In the genomic region with DNA sequence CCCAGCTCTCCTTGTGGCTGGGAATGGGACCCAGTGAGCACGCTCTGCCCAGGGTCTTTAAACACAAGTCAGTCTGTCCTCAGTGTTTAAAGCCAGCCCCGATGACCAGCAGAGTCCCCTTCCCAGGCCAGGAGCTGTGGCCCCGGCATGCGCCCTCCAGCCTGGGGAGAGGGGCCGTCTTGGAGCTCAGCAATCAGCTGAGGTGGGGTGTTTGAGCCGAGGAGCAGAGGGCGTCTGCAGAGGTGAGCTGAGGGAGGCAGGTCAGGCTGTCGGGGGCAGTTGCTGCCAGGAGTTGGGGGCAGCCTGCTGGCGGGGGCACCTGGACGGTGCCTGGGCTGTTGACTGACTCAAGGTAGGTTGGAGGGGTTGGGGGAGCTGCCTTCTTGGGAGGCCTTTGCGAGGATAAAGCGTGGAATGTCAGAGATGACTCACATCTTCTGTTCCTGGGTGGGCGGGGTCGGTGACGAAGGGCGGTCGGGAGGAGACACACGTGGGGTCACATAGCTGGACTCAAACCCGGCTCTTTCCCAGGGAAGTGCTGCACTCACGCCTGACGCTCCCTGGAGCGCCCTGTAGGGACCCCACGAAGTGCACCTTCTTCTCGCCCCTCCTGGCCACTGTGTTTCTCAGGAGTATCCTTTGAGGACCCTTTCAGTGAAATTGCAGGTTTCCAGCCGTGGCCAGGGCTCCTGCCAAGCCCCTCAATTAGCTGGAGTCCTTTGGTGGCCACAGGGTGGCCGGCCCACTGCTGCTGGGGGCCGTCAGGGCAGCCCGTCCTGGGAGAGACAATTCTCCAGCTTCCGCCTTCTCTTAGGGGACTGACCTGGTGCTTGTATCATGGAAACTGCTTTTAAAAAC, we compare ENCODE assay signal across 11 cellular contexts.
A peak's percentile ranks its signal among the peaks of the same experiment; 100 is the strongest.
DNase-seq lines count a peak whose midpoint lies in the region; ATAC-seq and TF ChIP-seq lines count a peak whose summit lies in the region.
"Had no signal": no experiment of that assay in that cellular context is flagged by ENCODE, and none has a peak within 500 bp of the region (broad histone marks: within the 10 kb centered on the region; RNA-seq: fewer than 3 reads in every experiment).

No MANE protein-coding gene starts in this region.

- H3K36me3 ChIP-seq in BLaER1, result no peaks in the 10 kb centered on the region

- CTCF ChIA-PET in T-cell (lab: Charles Lee), result no interaction called here

- H3K4me1 Mint-ChIP-seq in chondrocyte (ENCODE audit: low read depth), result peaks cover 21% of the 10 kb centered on the region
- H3K4me1 Mint-ChIP-seq in T-cell, result peaks cover 0 to 5% (median 3%) of the 10 kb centered on the region in 3 donors

- H3K27me3 Mint-ChIP-seq in chondrocyte (ENCODE audit: low read depth) (no peaks in the 10 kb centered on the region), T-cell (peaks cover 4 to 5% of the 10 kb centered on the region in 2 donors)

- peaks cover 66% of the 10 kb centered on the region for H3K4me1 ChIP-seq in BLaER1

- H3K4me3 Mint-ChIP-seq in chondrocyte (ENCODE audit: unreplicated experiment), result no peak overlapping the region
- no peak overlapping the region for H3K4me3 Mint-ChIP-seq in T-cell

- no peak for TF ChIP-seq CTCF in chondrocyte (IDR thresholded peaks at IDR 0.05)

- H3K9ac ChIP-seq in BLaER1, result no peak overlapping the region

- H3K36me3 Mint-ChIP-seq in chondrocyte (ENCODE audit: low read depth) (no peaks in the 10 kb centered on the region), T-cell (no peaks in the 10 kb centered on the region)

- no peak for TF ChIP-seq RAD21 in Ishikawa (IDR thresholded peaks at IDR 0.05; ENCODE audit: low read depth)

- H3K4me3 ChIP-seq in BLaER1, result no peak overlapping the region

- H3K9me3 ChIP-seq in BLaER1, result no peaks in the 10 kb centered on the region

- H3K27ac Mint-ChIP-seq in chondrocyte (ENCODE audit: unreplicated experiment) (peak overlapping the region; percentile 36), T-cell (no peak overlapping the region)

- H3K27ac ChIP-seq in BLaER1, result no peak overlapping the region

- H3K27me3 ChIP-seq in BLaER1, result no peaks in the 10 kb centered on the region

- peak overlapping the region; percentile 84 for H3K4me2 ChIP-seq in BLaER1

- POLR2A ChIA-PET in T-cell (lab: Charles Lee), result no interaction called here

- H3K9me3 Mint-ChIP-seq in chondrocyte (ENCODE audit: low read depth) (no peaks in the 10 kb centered on the region), T-cell (no peaks in the 10 kb centered on the region)

- TF ChIP-seq EP300 in Ishikawa (IDR thresholded peaks at IDR 0.05; ENCODE audit: borderline replicate concordance), result no peak

- ATAC-seq in GM18858 (IDR thresholded peaks at IDR 0.05; ENCODE audit: unreplicated experiment) (no peak), GM19023 (IDR thresholded peaks at IDR 0.05; ENCODE audit: unreplicated experiment) (no peak), HG03378 (IDR thresholded peaks at IDR 0.05; ENCODE audit: unreplicated experiment) (no peak), T-cell (replicated peaks in 1 of 4) (no peak)

- DNase-seq in chondrocyte (ENCODE audit: low spot score) (no peak), myocyte (ENCODE audit: low read depth) (peak; percentile 72), T-cell (no peak)
- DNase-seq: activated CD8-positive, alpha-beta memory T cell treated with anti-CD3 and anti-CD28 coated beads for 24 hours; cerebellar nuclear complex; DMS79 treated with DMSO at 0.1 percent for 48 hours had no signal

- H4K20me1 ChIP-seq in BLaER1, result no peaks in the 10 kb centered on the region

TF ChIP-seq in Ishikawa, 13 proteins besides CTCF, POLR2A, EP300 and RAD21:
- TF ChIP-seq ZBTB7A (IDR thresholded peaks at IDR 0.05; ENCODE audit: low read depth) (no peak), EGR1 (IDR thresholded peaks at IDR 0.05) (no peak), CREB1 (IDR thresholded peaks at IDR 0.05; ENCODE audit: low read depth) (no peak), TAF1 (IDR thresholded peaks at IDR 0.05; ENCODE audit: low read depth) (no peak), TCF12 (IDR thresholded peaks at IDR 0.05; ENCODE audit: low read depth) (no peak), YY1 (IDR thresholded peaks at IDR 0.05; ENCODE audit: low read depth) (no peak), CEBPB (IDR thresholded peaks at IDR 0.05) (no peak), TEAD4 (IDR thresholded peaks at IDR 0.05) (peak; percentile 56), NFIC (IDR thresholded peaks at IDR 0.05) (no peak)
- TF ChIP-seq, protein P1, sequence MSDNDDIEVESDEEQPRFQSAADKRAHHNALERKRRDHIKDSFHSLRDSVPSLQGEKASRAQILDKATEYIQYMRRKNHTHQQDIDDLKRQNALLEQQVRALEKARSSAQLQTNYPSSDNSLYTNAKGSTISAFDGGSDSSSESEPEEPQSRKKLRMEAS (IDR thresholded peaks at IDR 0.05), result 0 out of 2 replicates have a peak, but pooled peaks have one; percentile 12
- TF ChIP-seq, protein P2, sequence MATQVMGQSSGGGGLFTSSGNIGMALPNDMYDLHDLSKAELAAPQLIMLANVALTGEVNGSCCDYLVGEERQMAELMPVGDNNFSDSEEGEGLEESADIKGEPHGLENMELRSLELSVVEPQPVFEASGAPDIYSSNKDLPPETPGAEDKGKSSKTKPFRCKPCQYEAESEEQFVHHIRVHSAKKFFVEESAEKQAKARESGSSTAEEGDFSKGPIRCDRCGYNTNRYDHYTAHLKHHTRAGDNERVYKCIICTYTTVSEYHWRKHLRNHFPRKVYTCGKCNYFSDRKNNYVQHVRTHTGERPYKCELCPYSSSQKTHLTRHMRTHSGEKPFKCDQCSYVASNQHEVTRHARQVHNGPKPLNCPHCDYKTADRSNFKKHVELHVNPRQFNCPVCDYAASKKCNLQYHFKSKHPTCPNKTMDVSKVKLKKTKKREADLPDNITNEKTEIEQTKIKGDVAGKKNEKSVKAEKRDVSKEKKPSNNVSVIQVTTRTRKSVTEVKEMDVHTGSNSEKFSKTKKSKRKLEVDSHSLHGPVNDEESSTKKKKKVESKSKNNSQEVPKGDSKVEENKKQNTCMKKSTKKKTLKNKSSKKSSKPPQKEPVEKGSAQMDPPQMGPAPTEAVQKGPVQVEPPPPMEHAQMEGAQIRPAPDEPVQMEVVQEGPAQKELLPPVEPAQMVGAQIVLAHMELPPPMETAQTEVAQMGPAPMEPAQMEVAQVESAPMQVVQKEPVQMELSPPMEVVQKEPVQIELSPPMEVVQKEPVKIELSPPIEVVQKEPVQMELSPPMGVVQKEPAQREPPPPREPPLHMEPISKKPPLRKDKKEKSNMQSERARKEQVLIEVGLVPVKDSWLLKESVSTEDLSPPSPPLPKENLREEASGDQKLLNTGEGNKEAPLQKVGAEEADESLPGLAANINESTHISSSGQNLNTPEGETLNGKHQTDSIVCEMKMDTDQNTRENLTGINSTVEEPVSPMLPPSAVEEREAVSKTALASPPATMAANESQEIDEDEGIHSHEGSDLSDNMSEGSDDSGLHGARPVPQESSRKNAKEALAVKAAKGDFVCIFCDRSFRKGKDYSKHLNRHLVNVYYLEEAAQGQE (IDR thresholded peaks at IDR 0.05; ENCODE audit: low read depth), result no peak
